ENCODE assay signal across 8 cellular contexts in genomic region chr15:90901799-90902655, GRCh38. TPM values are rescaled to one million over a fixed set of nuclear protein-coding genes. Genes with fewer than 3 reads are reported as not detected.
A peak's percentile ranks its signal among the peaks of the same experiment; 100 is the strongest.
DNase-seq lines count a peak whose midpoint lies in the region; ATAC-seq, FAIRE-seq and TF ChIP-seq lines count a peak whose summit lies in the region.

No MANE protein-coding gene starts in this region.

- 11% methylated on average over 45 of the region's 45 CpGs for WGBS in A549 (ENCODE audit: missing lambda C conversion rate)
- 4 to 12% (median 7%) methylated on average over 21 to 45 of the region's 45 CpGs for WGBS in spleen, 5 donors

- FAIRE-seq in A549 (lab: Jason Lieb, UNC) (peak; percentile 95), GM18507 (lab: Jason Lieb, UNC) (peak; percentile 74)

- peak overlapping the region; percentile 83 to 91 (median 87) for H3K4me3 Mint-ChIP-seq in immature natural killer cell

- ATAC-seq in A549 = peak; percentile 88 to 94
- ATAC-seq in HG02970 (IDR thresholded peaks at IDR 0.05; ENCODE audit: low FRiP score, unreplicated experiment) = peak; percentile 76

- H3K27me3 Mint-ChIP-seq in immature natural killer cell (ENCODE audit: low read depth in 3 of 3) = peaks cover 0 to 2% (median 0%) of the 10 kb centered on the region in 3 donors

- POLR2A ChIA-PET in A549 (lab: Yijun Ruan, JAX) = interaction anchor here (0.6 to 2.2 kb wide), 8 partner anchors 28 to 514 kb away, joined by 3 to 14 read pairs (median 4); partner anchors contain the start of genes HDDC3 and IQGAP1

- TF ChIP-seq POLR2A in A549 (IDR thresholded peaks at IDR 0.05; ENCODE audit: low read length) (peak; percentile 91), breast epithelium (IDR thresholded peaks at IDR 0.05) (no peak), spleen (IDR thresholded peaks at IDR 0.05) (peak in 1 of 3 donors; percentile 17)

- peaks cover 14% of the 10 kb centered on the region for H3K4me1 ChIP-seq in A549
- H3K4me1 ChIP-seq in breast epithelium = peaks cover 0 to 11% of the 10 kb centered on the region in 2 donors
- peaks cover 15 to 56% (median 29%) of the 10 kb centered on the region in 6 donors for H3K4me1 ChIP-seq in spleen

- H3K27ac Mint-ChIP-seq in immature natural killer cell = peak overlapping the region; percentile 81 to 95 (median 92)

- DNase-seq in A549 (ENCODE audit: low read depth in 1 of 2, low spot score in 1 of 2) (peak; percentile 88 to 99), GM18507 (ENCODE audit: extremely low spot score, insufficient read length, low read depth) (peak; percentile 86), NCI-H187 (lab: John Stamatoyannopoulos, UW) (peak; percentile 46 to 66), breast epithelium (ENCODE audit: low spot score in 2 of 2) (peak; percentile 62 to 69), immature natural killer cell (peak; percentile 76 to 78 (median 76)), spleen (peak; percentile 94)

- H3K27ac ChIP-seq in A549 (peak overlapping the region; percentile 88), VCaP (peak overlapping the region; percentile 99), breast epithelium (peak overlapping the region; percentile 88 to 93), spleen (peak overlapping the region; percentile 93 to 99 (median 95))

- H3K9me3 ChIP-seq in A549 = no peaks in the 10 kb centered on the region
- no peaks in the 10 kb centered on the region for H3K9me3 ChIP-seq in breast epithelium
- no peaks in the 10 kb centered on the region for H3K9me3 ChIP-seq in spleen

- H3K4me3 ChIP-seq in A549 = peak overlapping the region; percentile 81
- peak overlapping the region; percentile 80 to 86 (median 84) for H3K4me3 ChIP-seq in breast epithelium
- peak overlapping the region; percentile 60 to 92 (median 72) for H3K4me3 ChIP-seq in spleen

- peak overlapping the region; percentile 99 for H3K4me2 ChIP-seq in A549

- peaks cover 22 to 26% of the 10 kb centered on the region in 2 donors for H3K4me1 Mint-ChIP-seq in immature natural killer cell

- peak; percentile 25 to 59; a peak in 4 of 5 replicates for TF ChIP-seq RAD21 in A549 (conservative IDR thresholded peaks at IDR 0.05 in 1 of 2, IDR thresholded peaks at IDR 0.05 in 1 of 2)

- peaks cover 5 to 11% (median 10%) of the 10 kb centered on the region in 3 donors for H3K36me3 Mint-ChIP-seq in immature natural killer cell

- TF ChIP-seq CTCF in A549 (IDR thresholded peaks at IDR 0.05) = peak; percentile 90
- peak; percentile 83 for TF ChIP-seq CTCF in VCaP (conservative IDR thresholded peaks at IDR 0.05)
- TF ChIP-seq CTCF in breast epithelium (IDR thresholded peaks at IDR 0.05) = peak; percentile 53 to 72 (median 70)
- TF ChIP-seq CTCF in spleen (IDR thresholded peaks at IDR 0.05 in 8 of 11, conservative IDR thresholded peaks at IDR 0.05 in 3 of 11) = peak; percentile 43 to 90 (median 83)

- no peaks in the 10 kb centered on the region for H3K27me3 ChIP-seq in breast epithelium
- H3K27me3 ChIP-seq in spleen (replicated peaks in 1 of 7) = no peaks in the 10 kb centered on the region

- no peaks in the 10 kb centered on the region for H3K9me3 Mint-ChIP-seq in immature natural killer cell

- peaks cover 6% of the 10 kb centered on the region for H3K36me3 ChIP-seq in breast epithelium
- peaks cover 0 to 27% (median 24%) of the 10 kb centered on the region in 6 donors for H3K36me3 ChIP-seq in spleen

- no peak for TF ChIP-seq EP300 in A549 (IDR thresholded peaks at IDR 0.05)

- CTCF ChIA-PET in A549 (lab: Yijun Ruan, JAX) = interaction anchor here (0.6 to 16.8 kb wide), 34 partner anchors 9 to 550 kb away, joined by 3 to 326 read pairs (median 4); partner anchors contain the start of genes FES, FURIN, HDDC3 and UNC45A

- intact Hi-C loops in breast epithelium (cut with DNase I; ENCODE audit: low total_unique reads) = loop anchor here (1.0 kb wide), 1 partner anchor 17 kb away; no protein-coding TSS in a partner anchor
- intact Hi-C loops in spleen (cut with DNase I; ENCODE audit: low total_unique reads) = no loop called here

TF ChIP-seq in A549, 52 proteins besides CTCF, POLR2A, EP300 and RAD21 (continues in another document):
- TF ChIP-seq MYC (IDR thresholded peaks at IDR 0.05; ENCODE audit: borderline replicate concordance, low read length) (no peak), KDM1A (IDR thresholded peaks at IDR 0.05; ENCODE audit: low read depth) (no peak), MAX (IDR thresholded peaks at IDR 0.05) (peak; percentile 72), RCOR1 (IDR thresholded peaks at IDR 0.05; ENCODE audit: low read depth, low read length) (no peak), BCL3 (IDR thresholded peaks at IDR 0.05) (no peak; the same call in 2 of the 3 replicates), JUN (IDR thresholded peaks at IDR 0.05) (peak in 1 of 2 experiments; percentile 76; a peak in 2 of 5 replicates)

RNA-seq across cellular contexts. Expression of gene MAN2A2, which starts 1.1 kb away (rescaled TPM):
- polyA plus RNA-seq in A549 (2011; rRNA removed) (22.0 and 37.0 TPM in 2 replicates), A549 (2017; fragmentation: RNase III; extraction: RNeasy Plus Mini Kit Qiagen cat#74134 plus additional on column Dnase treatment) (29.6 to 35.3 TPM (median 32.6 TPM) in 3 replicates), immature natural killer cell (1 to 10 TPM; 4.1 to 7.4 (median 5.4) TPM), spleen (10 to 100 TPM; 13.7 to 46.1 (median 24.0) TPM)
- polyA plus RNA-seq in A549 (2012; cell fraction: cytosol; rRNA removed) = 56.4 and 73.9 TPM in 2 replicates
- polyA plus RNA-seq in A549 (2012; cell fraction: nucleus; rRNA removed) = 415 and 583 TPM in 2 replicates
- 42.7 and 43.2 TPM in 2 replicates for polyA minus RNA-seq in A549 (2011; rRNA and poly(A)+ RNA removed)
- total RNA-seq in breast epithelium (10 to 100 TPM; 38.2 to 58.0 (median 56.9) TPM), spleen (100 to 1,000 TPM; 105 to 167 (median 120) TPM)

RNA-seq across cellular contexts. Expression of gene FES, which starts 17.7 kb away (rescaled TPM):
- polyA plus RNA-seq in A549 (2011; rRNA removed) (0.50 and 0.53 TPM in 2 replicates), A549 (2017; fragmentation: RNase III; extraction: RNeasy Plus Mini Kit Qiagen cat#74134 plus additional on column Dnase treatment) (0.39 to 0.50 TPM (median 0.45 TPM) in 3 replicates), immature natural killer cell (10 to 100 TPM; 28.6 to 73.2 (median 53.5) TPM), spleen (100 to 1,000 TPM in 1 of 3 donors, 10 to 100 TPM in 2; 39.5 to 176 (median 89.2) TPM)
- polyA plus RNA-seq in A549 (2012; cell fraction: cytosol; rRNA removed) = 1.4 and 1.7 TPM in 2 replicates
- 1.4 and 1.7 TPM in 2 replicates for polyA plus RNA-seq in A549 (2012; cell fraction: nucleus; rRNA removed)
- polyA minus RNA-seq in A549 (2011; rRNA and poly(A)+ RNA removed) = 0.39 TPM in 1 of 2 replicates, not detected in the other
- total RNA-seq in breast epithelium (10 to 100 TPM; 41.4 to 54.7 (median 42.3) TPM), spleen (100 to 1,000 TPM; 150 to 369 (median 272) TPM)

RNA-seq across cellular contexts. Expression of gene HDDC3, which starts 30.3 kb away (rescaled TPM):
- 29.8 and 31.9 TPM in 2 replicates for polyA plus RNA-seq in A549 (2011; rRNA removed)
- polyA plus RNA-seq in A549 (2012; cell fraction: cytosol; rRNA removed) = 41.6 and 42.9 TPM in 2 replicates
- 28.9 and 34.8 TPM in 2 replicates for polyA plus RNA-seq in A549 (2012; cell fraction: nucleus; rRNA removed)
- polyA plus RNA-seq in A549 (2017; fragmentation: RNase III; extraction: RNeasy Plus Mini Kit Qiagen cat#74134 plus additional on column Dnase treatment) = 25.3 to 29.7 TPM (median 26.1 TPM) in 3 replicates
- polyA minus RNA-seq in A549 (2011; rRNA and poly(A)+ RNA removed) = 27.4 and 33.9 TPM in 2 replicates
- total RNA-seq in breast epithelium = 10 to 100 TPM; 19.0 to 22.3 (median 19.4) TPM
- polyA plus RNA-seq in immature natural killer cell = 10 to 100 TPM; 25.5 to 33.1 (median 32.1) TPM
- total RNA-seq in spleen = 10 to 100 TPM; 12.8 to 25.9 (median 18.0) TPM
- polyA plus RNA-seq in spleen = 10 to 100 TPM; 23.9 to 34.5 (median 31.0) TPM

RNA-seq across cellular contexts. Expression of gene UNC45A, which starts 33.1 kb away (rescaled TPM):
- polyA plus RNA-seq in A549 (2011; rRNA removed) = 47.7 and 48.2 TPM in 2 replicates
- 70.2 and 71.6 TPM in 2 replicates for polyA plus RNA-seq in A549 (2012; cell fraction: cytosol; rRNA removed)
- polyA plus RNA-seq in A549 (2012; cell fraction: nucleus; rRNA removed) = 128 and 156 TPM in 2 replicates
- polyA plus RNA-seq in A549 (2017; fragmentation: RNase III; extraction: RNeasy Plus Mini Kit Qiagen cat#74134 plus additional on column Dnase treatment) = 76.9 to 82.5 TPM (median 80.4 TPM) in 3 replicates
- polyA minus RNA-seq in A549 (2011; rRNA and poly(A)+ RNA removed) = 84.6 and 90.4 TPM in 2 replicates
- 10 to 100 TPM; 52.4 to 65.0 (median 59.8) TPM for total RNA-seq in breast epithelium
- polyA plus RNA-seq in immature natural killer cell = 10 to 100 TPM; 54.9 to 74.4 (median 59.3) TPM
- total RNA-seq in spleen = 10 to 100 TPM; 32.8 to 59.5 (median 42.6) TPM
- 10 to 100 TPM; 32.2 to 43.6 (median 32.8) TPM for polyA plus RNA-seq in spleen

RNA-seq across cellular contexts. Expression of gene FURIN, which starts 33.6 kb away (rescaled TPM):
- polyA plus RNA-seq in A549 (2011; rRNA removed) (16.8 and 20.9 TPM in 2 replicates), A549 (2017; fragmentation: RNase III; extraction: RNeasy Plus Mini Kit Qiagen cat#74134 plus additional on column Dnase treatment) (23.1 to 37.1 TPM (median 33.3 TPM) in 3 replicates), immature natural killer cell (10 to 100 TPM; 18.2 to 22.8 (median 20.8) TPM), spleen (10 to 100 TPM in 2 of 3 donors, 1 to 10 TPM in 1; 10.0 to 33.3 (median 10.9) TPM)
- polyA plus RNA-seq in A549 (2012; cell fraction: cytosol; rRNA removed) = 26.9 and 42.5 TPM in 2 replicates
- polyA plus RNA-seq in A549 (2012; cell fraction: nucleus; rRNA removed) = 36.8 and 51.9 TPM in 2 replicates
- polyA minus RNA-seq in A549 (2011; rRNA and poly(A)+ RNA removed) = 29.8 and 47.2 TPM in 2 replicates
- total RNA-seq in breast epithelium (10 to 100 TPM; 34.5 to 48.5 (median 36.4) TPM), spleen (100 to 1,000 TPM in 2 of 7 donors, 10 to 100 TPM in 5; 62.0 to 139 (median 86.8) TPM)

Comparison
In these comparisons a context has a peak if more than half of its experiments do, and no peak if none do; other contexts are left out.
1. Peak in every context shown above with its lines: DNase-seq, ATAC-seq, H3K4me3 ChIP-seq and H3K27ac ChIP-seq.
2. RNA of gene FES, which starts 17.7 kb away (polyA plus RNA-seq): 39.5 to 176 TPM in spleen and 28.6 to 73.2 TPM in immature natural killer cell; 0.39 to 1.7 TPM in A549; every median in the first group is over 10 times any median in the second.